35 cellular contexts compared by ENCODE assay signal in the genomic region with DNA sequence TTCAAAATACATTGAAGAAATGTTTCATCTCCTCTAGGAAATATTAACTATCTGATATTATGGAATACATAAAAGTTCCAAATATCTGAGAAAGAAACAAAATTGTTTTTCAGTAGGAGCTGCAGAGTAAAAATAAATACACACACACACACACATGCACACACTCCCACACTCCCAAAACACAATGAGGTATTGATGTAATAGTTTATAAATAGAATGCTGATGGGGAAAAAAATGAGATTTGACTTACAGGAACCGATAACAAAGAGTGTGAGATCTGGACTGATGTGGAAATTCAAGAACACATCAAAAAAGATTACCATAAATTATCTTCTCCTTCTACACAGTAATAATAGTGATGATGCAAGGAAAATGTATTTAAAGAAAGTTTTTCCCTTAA.
A peak's percentile ranks its signal among the peaks of the same experiment; 100 is the strongest.
DNase-seq lines count a peak whose midpoint lies in the region; ATAC-seq and TF ChIP-seq lines count a peak whose summit lies in the region.
"Had no signal": no experiment of that assay in that cellular context is flagged by ENCODE, and none has a peak within 500 bp of the region (broad histone marks: within the 10 kb centered on the region; RNA-seq: fewer than 3 reads in every experiment).

No MANE protein-coding gene starts in this region.

- H3K36me3 ChIP-seq in testis (ENCODE audit: low read depth, missing control alignments) (no peaks in the 10 kb centered on the region), Peyer's patch (no peaks in the 10 kb centered on the region)
- H3K36me3 ChIP-seq: BE2C; BLaER1; BLaER1 treated with 17β-estradiol and CSF1 and Interleukin-3, amounts not matched to agents 10 nM and 100 nM had no signal

- TF ChIP-seq POLR2A in testis (IDR thresholded peaks at IDR 0.05) (no peak), Peyer's patch (IDR thresholded peaks at IDR 0.05) (no peak)

- H3K27ac ChIP-seq in testis (no peak overlapping the region), Peyer's patch (no peak overlapping the region)
- H3K27ac ChIP-seq: 22Rv1; A549; BLaER1; BLaER1 treated with 17β-estradiol and CSF1 and Interleukin-3, amounts not matched to agents 10 nM and 100 nM; C4-2B had no signal

- no peaks in the 10 kb centered on the region for H3K36me3 Mint-ChIP-seq in neural crest cell (ENCODE audit: low read depth)
- H3K36me3 Mint-ChIP-seq: CD14-positive monocyte; CD4-positive, alpha-beta memory T cell; CD4-positive, CD25-positive, alpha-beta regulatory T cell; CD8-positive, alpha-beta memory T cell; CD8-positive, alpha-beta T cell had no signal

- WGBS in testis, 2 donors, result 63 to 84% methylated on average over 1 of the region's 1 CpG

- H3K4me1 ChIP-seq in testis (peaks cover 8% of the 10 kb centered on the region), Peyer's patch (no peaks in the 10 kb centered on the region)
- H3K4me1 ChIP-seq: A549; BE2C; BLaER1; BLaER1 treated with 17β-estradiol and CSF1 and Interleukin-3, amounts not matched to agents 10 nM and 100 nM; Caco-2 had no signal

- peaks cover 17% of the 10 kb centered on the region for H3K4me1 Mint-ChIP-seq in neural crest cell
- H3K4me1 Mint-ChIP-seq: B cell; CD4-positive, alpha-beta memory T cell; CD4-positive, CD25-positive, alpha-beta regulatory T cell; CD8-positive, alpha-beta memory T cell had no signal

- TF ChIP-seq CTCF in fibroblast of pulmonary artery (IDR thresholded peaks at IDR 0.05; ENCODE audit: low read length, missing control alignments), result no peak
- no peak for TF ChIP-seq CTCF in neural crest cell (conservative IDR thresholded peaks at IDR 0.05)
- TF ChIP-seq CTCF in testis (IDR thresholded peaks at IDR 0.05), result no peak
- no peak for TF ChIP-seq CTCF in Peyer's patch (IDR thresholded peaks at IDR 0.05)

- intact Hi-C loops in testis (cut with DNase I; ENCODE audit: low total_unique reads), result no loop called here

- H3K9me3 ChIP-seq in testis (no peaks in the 10 kb centered on the region), Peyer's patch (no peaks in the 10 kb centered on the region)
- H3K9me3 ChIP-seq: A549, BE2C, BLaER1, Caco-2 had no signal

- peak overlapping the region; percentile 70 for H3K27ac Mint-ChIP-seq in neural crest cell (ENCODE audit: unreplicated experiment)
- H3K27ac Mint-ChIP-seq: B cell; CD14-positive monocyte; CD4-positive, alpha-beta memory T cell; CD4-positive, alpha-beta T cell; CD4-positive, CD25-positive, alpha-beta regulatory T cell; CD8-positive, alpha-beta memory T cell; CD8-positive, alpha-beta T cell had no signal

- H3K27me3 Mint-ChIP-seq in neural crest cell (ENCODE audit: low read depth), result no peaks in the 10 kb centered on the region
- H3K27me3 Mint-ChIP-seq: CD4-positive, CD25-positive, alpha-beta regulatory T cell had no signal

- no peak for ATAC-seq in GM19324 (IDR thresholded peaks at IDR 0.05; ENCODE audit: low FRiP score, unreplicated experiment)
- ATAC-seq: A549; CD8-positive, alpha-beta T cell had no signal

- H3K9me3 Mint-ChIP-seq in neural crest cell, result peaks cover 11% of the 10 kb centered on the region
- H3K9me3 Mint-ChIP-seq: CD8-positive, alpha-beta T cell had no signal

- DNase-seq in Ammon's horn (ENCODE audit: low spot score), result peak; percentile 14
- peak; percentile 76 for DNase-seq in fibroblast of pulmonary artery (ENCODE audit: low read depth)
- no peak for DNase-seq in neural crest cell (ENCODE audit: low read depth, low spot score)
- peak; percentile 23 for DNase-seq in testis
- no peak for DNase-seq in NK-92 treated with Interleukin-12 subunit alpha and Interleukin-12 subunit beta, amount 100 ng/mL, for 24 hours (lab: John Stamatoyannopoulos, UW)
- no peak for DNase-seq in activated CD8-positive, alpha-beta memory T cell treated with anti-CD3 and anti-CD28 coated beads for 24 hours
- no peak for DNase-seq in Peyer's patch
- DNase-seq: 8988T; ACHN; AML-193; BE2C; C1 segment of cervical spinal cord; Caco-2; Calu3; CD4-positive, alpha-beta memory T cell; CD4-positive, alpha-beta T cell; CD4-positive, CD25-positive, alpha-beta regulatory T cell; CD8-positive, alpha-beta memory T cell; CD8-positive, alpha-beta T cell; COR-L47; DMS 273 treated with DMSO at 0.1 percent for 48 hours; DMS153; DMS53; DMS79; DMS79 treated with DMSO at 0.1 percent for 48 hours; DND-41; EL had no signal

- H3K4me3 Mint-ChIP-seq in neural crest cell, result no peak overlapping the region
- H3K4me3 Mint-ChIP-seq: B cell; CD14-positive monocyte; CD4-positive, alpha-beta memory T cell; CD4-positive, alpha-beta T cell; CD4-positive, CD25-positive, alpha-beta regulatory T cell; CD8-positive, alpha-beta memory T cell; CD8-positive, alpha-beta T cell had no signal

- no peaks in the 10 kb centered on the region for H3K27me3 ChIP-seq in testis
- H3K27me3 ChIP-seq in Peyer's patch, result no peaks in the 10 kb centered on the region
- H3K27me3 ChIP-seq: BE2C; BLaER1; BLaER1 treated with 17β-estradiol and CSF1 and Interleukin-3, amounts not matched to agents 10 nM and 100 nM had no signal

- H3K4me3 ChIP-seq in fibroblast of pulmonary artery (replicated peaks; ENCODE audit: low read depth, low read length) (no peak overlapping the region), testis (no peak overlapping the region), Peyer's patch (no peak overlapping the region)
- H3K4me3 ChIP-seq: A549; BLaER1; BLaER1 treated with 17β-estradiol and CSF1 and Interleukin-3, amounts not matched to agents 10 nM and 100 nM had no signal

Comparison
In these comparisons a context has a peak if more than half of its experiments do, and no peak if none do; other contexts are left out.
1. DNase-seq: peak in Ammon's horn (single experiment), fibroblast of pulmonary artery (single experiment) and testis (single experiment); none in neural crest cell (single experiment), NK-92 treated with Interleukin-12 subunit alpha and Interleukin-12 subunit beta, amount 100 ng/mL, for 24 hours (single experiment), activated CD8-positive, alpha-beta memory T cell treated with anti-CD3 and anti-CD28 coated beads for 24 hours (single experiment) and Peyer's patch (0 of 3).